In genomic region chr5:160833806-160834205, GRCh38 we compare ENCODE assay signal across 27 cellular contexts. TPM values are rescaled to one million over a fixed set of nuclear protein-coding genes. Genes with fewer than 3 reads are reported as not detected.
"Had no signal": no experiment of that assay in that cellular context is flagged by ENCODE, and none has a peak within 500 bp of the region (broad histone marks: within the 10 kb centered on the region; RNA-seq: fewer than 3 reads in every experiment).

No MANE protein-coding gene starts in this region.

- DNase-seq: activated CD4-positive, alpha-beta T cell treated with anti-CD3 and anti-CD28 coated beads for 4 hours; activated CD8-positive, alpha-beta memory T cell treated with anti-CD3 and anti-CD28 coated beads, Interleukin-2, amount 50 U/mL, for 4 hours; activated CD8-positive, alpha-beta T cell treated with anti-CD3 and anti-CD28 coated beads for 36 hours; activated naive CD4-positive, alpha-beta T cell treated with anti-CD3 and anti-CD28 coated beads, Interleukin-2, amount 50 U/mL, for 16 hours; activated naive CD8-positive, alpha-beta T cell treated with anti-CD3 and anti-CD28 coated beads, Interleukin-2, amount 10 ng/mL, durations not matched to agents 7 days and 5 days; activated T-cell treated with anti-CD3 and anti-CD28 coated beads, Interleukin-2, amount 50 U/mL, for 72 hours; adrenal gland; anterior cingulate cortex; central memory CD4-positive, alpha-beta T cell; Kasumi-1; KBM-7; NCI-H1092; NCI-H1417; NCI-H1930; NCI-H2171; NCI-H226; NCI-H526 treated with DMSO at 0.1 percent for 48 hours; NCI-H82; Right ventricle myocardium superior; RPMI8226; SW 1271 had no signal

- H3K9me3 ChIP-seq: adrenal gland, SJSA1 had no signal

- H3K27me3 ChIP-seq: adrenal gland, SJSA1 had no signal

- H3K4me3 ChIP-seq: adrenal gland, SJSA1 had no signal

- H3K36me3 ChIP-seq: adrenal gland, SJSA1 had no signal

- ATAC-seq: activated CD4-positive, CD25-positive, alpha-beta regulatory T cell treated with anti-CD3 and anti-CD28 coated beads, Interleukin-2, amount 50 U/mL, for 24 hours; activated CD8-positive, alpha-beta T cell treated with anti-CD3 and anti-CD28 coated beads for 36 hours; activated T-cell treated with anti-CD3 and anti-CD28 coated beads, Interleukin-2, amount 50 U/mL, for 72 hours; SK-N-SH treated with all-trans-retinoic acid at 6 μM for 48 hours had no signal

- H3K4me1 ChIP-seq: adrenal gland, SJSA1 had no signal

- H3K27ac ChIP-seq: adrenal gland, SJSA1 had no signal

RNA-seq across cellular contexts. Expression of gene ATP10B, which starts 18.2 kb away (rescaled TPM):
- total RNA-seq: activated CD8-positive, alpha-beta T cell treated with anti-CD3 and anti-CD28 coated beads for 36 hours; activated naive CD8-positive, alpha-beta T cell treated with anti-CD3 and anti-CD28 coated beads, Interleukin-2, amount 10 ng/mL, durations not matched to agents 7 days and 5 days; activated T-cell treated with anti-CD3 and anti-CD28 coated beads, Interleukin-2, amount 50 U/mL, for 72 hours; NCI-H460; OCI-LY7; Right ventricle myocardium superior; SJSA1; T-helper 1 cell treated with Interleukin-12 subunit alpha and Interleukin-12 subunit beta and Interleukin-4 antibody, amounts not matched to agents 30 ng/mL and 1 ng/mL, for 36 hours had no signal
